Comparison of ENCODE assay signal across 1 cellular context in the genomic region with DNA sequence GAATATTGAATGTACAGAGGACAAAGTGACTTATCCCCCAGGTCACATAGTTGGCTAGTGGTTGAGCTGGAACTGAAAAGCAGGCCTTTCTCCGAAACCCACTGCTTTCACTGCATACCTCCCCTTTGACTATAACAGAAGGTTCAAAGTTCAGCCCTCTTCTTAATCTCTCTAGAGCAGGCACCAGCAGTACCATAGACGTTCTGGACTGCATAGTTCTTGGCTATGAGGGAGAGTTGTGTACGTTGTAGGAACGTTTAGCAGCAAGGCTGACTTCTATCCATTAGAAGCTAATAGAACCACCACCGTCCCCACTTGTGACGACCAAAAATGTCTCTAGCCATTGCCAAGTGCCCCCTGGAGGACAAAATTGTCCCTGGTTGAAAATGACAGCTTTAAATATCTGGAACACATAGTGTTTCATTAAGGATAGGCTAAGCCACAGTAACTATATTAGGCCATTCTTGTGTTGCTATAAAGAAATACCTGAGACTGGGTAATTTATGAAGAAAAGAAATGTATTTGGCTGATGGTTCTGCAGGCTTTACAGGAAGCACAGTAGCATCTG.
TF ChIP-seq lines count a peak whose summit lies in the region.

No MANE protein-coding gene starts in this region.

TF ChIP-seq in IMR-90, 13 proteins besides CTCF, POLR2A, EP300 and RAD21 (continued from another document):
- TF ChIP-seq USF2 (IDR thresholded peaks at IDR 0.05; ENCODE audit: low read depth, low read length), result no peak
- TF ChIP-seq, protein P1, sequence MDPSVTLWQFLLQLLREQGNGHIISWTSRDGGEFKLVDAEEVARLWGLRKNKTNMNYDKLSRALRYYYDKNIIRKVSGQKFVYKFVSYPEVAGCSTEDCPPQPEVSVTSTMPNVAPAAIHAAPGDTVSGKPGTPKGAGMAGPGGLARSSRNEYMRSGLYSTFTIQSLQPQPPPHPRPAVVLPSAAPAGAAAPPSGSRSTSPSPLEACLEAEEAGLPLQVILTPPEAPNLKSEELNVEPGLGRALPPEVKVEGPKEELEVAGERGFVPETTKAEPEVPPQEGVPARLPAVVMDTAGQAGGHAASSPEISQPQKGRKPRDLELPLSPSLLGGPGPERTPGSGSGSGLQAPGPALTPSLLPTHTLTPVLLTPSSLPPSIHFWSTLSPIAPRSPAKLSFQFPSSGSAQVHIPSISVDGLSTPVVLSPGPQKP (IDR thresholded peaks at IDR 0.05; ENCODE audit: borderline replicate concordance, low read depth, low read length), result no peak
- TF ChIP-seq MAFK (IDR thresholded peaks at IDR 0.05; ENCODE audit: low read depth, low read length), result no peak
- TF ChIP-seq RFX5 (IDR thresholded peaks at IDR 0.05; ENCODE audit: low read depth, low read length), result no peak
- no peak for TF ChIP-seq MXI1 (IDR thresholded peaks at IDR 0.05; ENCODE audit: borderline replicate concordance, low read depth, low read length)
- no peak for TF ChIP-seq BHLHE40 (IDR thresholded peaks at IDR 0.05; ENCODE audit: low read depth, low read length)
